Comparison of ENCODE assay signal across 7 cellular contexts in the genomic region with DNA sequence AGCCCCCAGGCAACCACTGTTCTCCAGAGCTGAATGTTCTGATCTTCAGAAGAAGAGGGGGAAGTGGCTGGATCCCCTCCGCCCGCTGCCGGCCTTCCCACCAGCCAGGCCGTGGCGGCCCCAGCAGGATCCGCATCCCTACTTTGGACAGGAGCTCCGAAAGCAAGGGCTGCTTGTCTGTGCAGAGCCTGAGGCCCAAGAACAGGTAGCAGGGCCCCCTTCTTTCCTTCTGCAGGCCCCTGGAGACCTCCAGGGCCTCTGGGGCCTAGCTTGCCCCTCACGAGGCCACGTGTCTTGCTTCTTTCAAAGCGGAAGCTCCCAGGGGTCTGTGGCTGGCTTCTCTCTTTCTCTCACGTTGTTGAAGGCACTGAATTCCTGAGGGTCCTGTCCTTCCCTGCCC. TPM values are rescaled to one million over a fixed set of nuclear protein-coding genes. Genes with fewer than 3 reads are reported as not detected.
A peak's percentile ranks its signal among the peaks of the same experiment; 100 is the strongest.
DNase-seq lines count a peak whose midpoint lies in the region; ATAC-seq and TF ChIP-seq lines count a peak whose summit lies in the region.

No MANE protein-coding gene starts in this region.

- DNase-seq in HL-60 (ENCODE audit: low read depth in 1 of 2, low spot score in 1 of 2) (no peak), smooth muscle cell (lab: John Stamatoyannopoulos, UW; ENCODE audit: unreplicated experiment) (no peak), EL (no peak), hepatocyte (ENCODE audit: low spot score) (no peak)
- no peak for DNase-seq in effector memory CD8-positive, alpha-beta T cell
- DNase-seq in stimulated activated CD4-positive, alpha-beta T cell treated with anti-CD3 and anti-CD28 coated beads, Interleukin-2, amount 100 ng/mL, for 24 hours = no peak

- H3K4me2 ChIP-seq in smooth muscle cell (peak overlapping the region; percentile 52), hepatocyte (no peak overlapping the region)

- 89% methylated on average over 11 of the region's 11 CpGs for whole genome bisulfite sequencing in smooth muscle cell (ENCODE audit: low lambda C conversion rate)
- 82% methylated on average over 11 of the region's 11 CpGs for WGBS in hepatocyte (ENCODE audit: low lambda C conversion rate, missing lambda C conversion rate)

- no peaks in the 10 kb centered on the region for H3K9me2 ChIP-seq in hepatocyte (replicated peaks; ENCODE audit: insufficient read depth)

- H3K36me3 ChIP-seq in smooth muscle cell (ENCODE audit: low read depth) = no peaks in the 10 kb centered on the region
- no peaks in the 10 kb centered on the region for H3K36me3 ChIP-seq in hepatocyte (replicated peaks; ENCODE audit: insufficient read depth, low read depth)

- H3K27ac ChIP-seq in HL-60 (replicated peaks) (peak overlapping the region; percentile 38), smooth muscle cell (ENCODE audit: low read depth) (peak overlapping the region; percentile 40), hepatocyte (no peak overlapping the region)

- H3K79me2 ChIP-seq in smooth muscle cell (ENCODE audit: low read depth) = no peaks in the 10 kb centered on the region
- no peaks in the 10 kb centered on the region for H3K79me2 ChIP-seq in hepatocyte

- peak; percentile 18 for ATAC-seq in GM21367 (IDR thresholded peaks at IDR 0.05; ENCODE audit: unreplicated experiment)
- no peak for ATAC-seq in effector memory CD8-positive, alpha-beta T cell (replicated peaks)

- no peaks in the 10 kb centered on the region for H3K9me3 ChIP-seq in smooth muscle cell (replicated peaks; ENCODE audit: low read depth)
- no peaks in the 10 kb centered on the region for H3K9me3 ChIP-seq in hepatocyte (ENCODE audit: low read depth)

- H4K20me1 ChIP-seq in smooth muscle cell (ENCODE audit: low read depth) = no peaks in the 10 kb centered on the region
- no peaks in the 10 kb centered on the region for H4K20me1 ChIP-seq in hepatocyte (ENCODE audit: insufficient read depth, poor library complexity, severe bottlenecking)

- no peaks in the 10 kb centered on the region for H3K9me3 Mint-ChIP-seq in effector memory CD8-positive, alpha-beta T cell

- peaks cover 24 to 29% of the 10 kb centered on the region in 2 donors for H3K4me1 Mint-ChIP-seq in effector memory CD8-positive, alpha-beta T cell (ENCODE audit: low read depth in 2 of 2)

- peaks cover 9% of the 10 kb centered on the region for H3F3A ChIP-seq in smooth muscle cell (ENCODE audit: low read depth)

- no peak overlapping the region for H3K9ac ChIP-seq in smooth muscle cell (ENCODE audit: low read depth)

- no peaks in the 10 kb centered on the region for H3K36me3 Mint-ChIP-seq in effector memory CD8-positive, alpha-beta T cell (ENCODE audit: insufficient read depth)

- H3K27me3 Mint-ChIP-seq in effector memory CD8-positive, alpha-beta T cell = no peaks in the 10 kb centered on the region

- no peaks in the 10 kb centered on the region for H3K27me3 ChIP-seq in HL-60 (ENCODE audit: insufficient read depth, poor library complexity, severe bottlenecking)
- no peaks in the 10 kb centered on the region for H3K27me3 ChIP-seq in smooth muscle cell (ENCODE audit: low read depth)
- H3K27me3 ChIP-seq in hepatocyte = no peaks in the 10 kb centered on the region

- H3K4me3 Mint-ChIP-seq in effector memory CD8-positive, alpha-beta T cell = peak overlapping the region; percentile 73 to 84

- peak overlapping the region; percentile 95 to 96 for H3K27ac Mint-ChIP-seq in effector memory CD8-positive, alpha-beta T cell

- H3K4me3 ChIP-seq in HL-60 (replicated peaks; ENCODE audit: insufficient read depth, low read length) (no peak overlapping the region), smooth muscle cell (no peak overlapping the region), hepatocyte (no peak overlapping the region)

- H3K4me1 ChIP-seq in smooth muscle cell (ENCODE audit: low read depth) (peaks cover 4% of the 10 kb centered on the region), hepatocyte (ENCODE audit: insufficient read depth) (peaks cover 5% of the 10 kb centered on the region)

- H2AFZ ChIP-seq in smooth muscle cell (ENCODE audit: low read depth) (no peak overlapping the region), hepatocyte (no peak overlapping the region)

- no peak for TF ChIP-seq CTCF in HL-60 (IDR thresholded peaks at IDR 0.05; ENCODE audit: insufficient read depth, low read length)
- no peak for TF ChIP-seq CTCF in smooth muscle cell (IDR thresholded peaks at IDR 0.05; ENCODE audit: borderline replicate concordance, insufficient read depth, poor library complexity, severe bottlenecking)
- TF ChIP-seq CTCF in hepatocyte (IDR thresholded peaks at IDR 0.05; ENCODE audit: poor library complexity) = no peak

RNA-seq across cellular contexts. Expression of a gene that starts 13.2 kb away (rescaled TPM):
- total RNA-seq in smooth muscle cell = 15.4 and 17.8 TPM in 2 replicates
- polyA plus RNA-seq in smooth muscle cell = 30.6 and 32.2 TPM in 2 replicates
- 25.0 and 25.2 TPM in 2 replicates for total RNA-seq in hepatocyte
- polyA plus RNA-seq in hepatocyte = 31.0 and 33.0 TPM in 2 replicates

RNA-seq across cellular contexts. Expression of a gene that starts 19.1 kb away (rescaled TPM):
- 0.09 TPM in 1 of 2 replicates, not detected in the other for total RNA-seq in smooth muscle cell
- polyA plus RNA-seq in smooth muscle cell = not detected in 2 replicates
- total RNA-seq in hepatocyte = 0.57 and 1.2 TPM in 2 replicates
- 0.18 and 1.5 TPM in 2 replicates for polyA plus RNA-seq in hepatocyte
